ENCODE assay signal across 12 cellular contexts in the genomic region with DNA sequence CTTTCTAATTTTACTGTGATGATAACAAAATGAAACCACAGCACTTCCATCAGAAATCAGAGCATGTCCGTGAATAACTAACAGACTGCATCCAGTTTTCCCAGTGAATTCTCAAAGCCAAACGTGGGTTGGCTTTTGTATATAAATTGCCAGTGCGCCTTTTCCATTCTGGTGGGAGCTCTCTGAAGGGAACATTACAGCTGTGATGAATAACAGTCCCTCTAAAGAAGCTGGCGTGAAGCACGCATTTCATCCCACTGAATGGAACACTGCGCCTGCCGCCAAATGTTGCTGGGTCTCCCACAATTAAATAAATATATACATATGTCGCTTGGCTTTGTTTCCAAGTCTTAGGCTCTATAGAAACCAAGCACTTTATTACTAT.
DNase-seq lines count a peak whose midpoint lies in the region; ATAC-seq and TF ChIP-seq lines count a peak whose summit lies in the region.
"Had no signal": no experiment of that assay in that cellular context is flagged by ENCODE, and none has a peak within 500 bp of the region (broad histone marks: within the 10 kb centered on the region; RNA-seq: fewer than 3 reads in every experiment).

No MANE protein-coding gene starts in this region.

- no peaks in the 10 kb centered on the region for H3K9me3 ChIP-seq in heart right ventricle
- H3K9me3 ChIP-seq in muscle layer of colon (ENCODE audit: low read length) = no peaks in the 10 kb centered on the region
- H3K9me3 ChIP-seq in aorta (ENCODE audit: control insufficient read depth, low read length) = no peaks in the 10 kb centered on the region
- H3K9me3 ChIP-seq: BLaER1 treated with 17β-estradiol and CSF1 and Interleukin-3, amounts not matched to agents 10 nM and 100 nM had no signal

- in situ Hi-C loops in brain microvascular endothelial cell (cut with HindIII; ENCODE audit: low pct_ligation_motif_present, low sequenced_read_pairs) = no loop called here
- in situ Hi-C loops in ACHN (cut with HindIII; ENCODE audit: low pct_ligation_motif_present, low pct_unique_long_range_greater_than_20kb, low sequenced_read_pairs) = no loop called here

- H3K27ac ChIP-seq in heart right ventricle = peak overlapping the region in 1 of 10 donors; percentile 28
- no peak overlapping the region for H3K27ac ChIP-seq in brain microvascular endothelial cell
- peak overlapping the region; percentile 63 for H3K27ac ChIP-seq in muscle layer of colon (ENCODE audit: low read depth, low read length)
- no peak overlapping the region for H3K27ac ChIP-seq in aorta (ENCODE audit: low read depth in 1 of 2, low read length in 2 of 2)
- H3K27ac ChIP-seq: BLaER1 treated with 17β-estradiol and CSF1 and Interleukin-3, amounts not matched to agents 10 nM and 100 nM had no signal

- no peak for DNase-seq in heart right ventricle
- DNase-seq in left ventricle myocardium superior = no peak
- DNase-seq in brain microvascular endothelial cell = no peak
- no peak for DNase-seq in aorta
- no peak for DNase-seq in NCI-H1417 treated with DMSO at 0.1 percent for 48 hours (lab: John Stamatoyannopoulos, UW)
- DNase-seq in DMS79 treated with DMSO at 0.1 percent for 48 hours (lab: John Stamatoyannopoulos, UW) = no peak
- no peak for DNase-seq in ACHN
- DNase-seq: NCI-H510A treated with DMSO at 0.1 percent for 48 hours; stimulated activated CD4-positive, alpha-beta T cell treated with anti-CD3 and anti-CD28 coated beads, Interleukin-2, amount 100 ng/mL, for 48 hours; SW 1271 had no signal

- TF ChIP-seq CTCF in heart right ventricle (IDR thresholded peaks at IDR 0.05) (no peak), brain microvascular endothelial cell (IDR thresholded peaks at IDR 0.05; ENCODE audit: low read depth, low read length, missing control alignments) (no peak)

- no peak overlapping the region for H3K9ac ChIP-seq in muscle layer of colon (ENCODE audit: low read length)
- H3K9ac ChIP-seq: BLaER1 treated with 17β-estradiol and CSF1 and Interleukin-3, amounts not matched to agents 10 nM and 100 nM had no signal

- H3K4me1 ChIP-seq in heart right ventricle = peaks cover 4 to 36% (median 16%) of the 10 kb centered on the region in 9 donors
- H3K4me1 ChIP-seq in muscle layer of colon (ENCODE audit: insufficient read depth, low read length) = peaks cover 21% of the 10 kb centered on the region
- no peaks in the 10 kb centered on the region for H3K4me1 ChIP-seq in aorta (ENCODE audit: control insufficient read depth in 1 of 2, insufficient read depth in 2 of 2, low read length in 2 of 2)
- H3K4me1 ChIP-seq: BLaER1 treated with 17β-estradiol and CSF1 and Interleukin-3, amounts not matched to agents 10 nM and 100 nM had no signal

- ATAC-seq in heart right ventricle = peak in 3 of 8 donors; percentile 49 to 65 (median 57)
- no peak for ATAC-seq in left ventricle myocardium superior
- ATAC-seq in aorta (ENCODE audit: low FRiP score) = no peak

- H3K36me3 ChIP-seq in heart right ventricle (no peaks in the 10 kb centered on the region), brain microvascular endothelial cell (replicated peaks) (no peaks in the 10 kb centered on the region), muscle layer of colon (ENCODE audit: insufficient read depth, low read length) (no peaks in the 10 kb centered on the region), aorta (ENCODE audit: control insufficient read depth in 1 of 2, insufficient read depth in 2 of 2, low read length in 1 of 2) (no peaks in the 10 kb centered on the region)
- H3K36me3 ChIP-seq: BLaER1 treated with 17β-estradiol and CSF1 and Interleukin-3, amounts not matched to agents 10 nM and 100 nM had no signal

- no peaks in the 10 kb centered on the region for H3K27me3 ChIP-seq in heart right ventricle
- H3K27me3 ChIP-seq in brain microvascular endothelial cell (replicated peaks) = no peaks in the 10 kb centered on the region
- no peaks in the 10 kb centered on the region for H3K27me3 ChIP-seq in muscle layer of colon (ENCODE audit: control insufficient read depth in 1 of 2, insufficient read depth in 2 of 2, low read length in 2 of 2)
- H3K27me3 ChIP-seq in aorta (ENCODE audit: control insufficient read depth in 1 of 2, insufficient read depth in 2 of 2, low read length in 1 of 2) = no peaks in the 10 kb centered on the region
- H3K27me3 ChIP-seq: BLaER1 treated with 17β-estradiol and CSF1 and Interleukin-3, amounts not matched to agents 10 nM and 100 nM had no signal

- H3K4me3 ChIP-seq in heart right ventricle (peak overlapping the region in 7 of 10 donors; percentile 16 to 40 (median 35)), brain microvascular endothelial cell (ENCODE audit: low read depth, low read length) (peak overlapping the region; percentile 36), muscle layer of colon (ENCODE audit: low read depth in 1 of 2, low read length in 2 of 2) (peak overlapping the region; percentile 27 to 54), aorta (ENCODE audit: low read length in 2 of 2) (peak overlapping the region; percentile 27 to 33)
- H3K4me3 ChIP-seq: BLaER1 treated with 17β-estradiol and CSF1 and Interleukin-3, amounts not matched to agents 10 nM and 100 nM had no signal

- 26 to 29% methylated on average over 8 of the region's 8 CpGs for WGBS in heart right ventricle, 2 donors
- 3 to 7% methylated on average over 8 of the region's 8 CpGs for WGBS in aorta, 2 donors

- intact Hi-C loops in heart right ventricle (cut with DNase I) = loop anchor here in 1 of 10 donors (5.0 kb wide), 1 partner anchor 111 kb away; a partner anchor contains a TSS
- intact Hi-C loops in left ventricle myocardium superior (cut with micrococcal nuclease) = no loop called here
- intact Hi-C loops in aorta (cut with DNase I) = no loop called here
